1 cellular context compared by ENCODE assay signal in the genomic region with DNA sequence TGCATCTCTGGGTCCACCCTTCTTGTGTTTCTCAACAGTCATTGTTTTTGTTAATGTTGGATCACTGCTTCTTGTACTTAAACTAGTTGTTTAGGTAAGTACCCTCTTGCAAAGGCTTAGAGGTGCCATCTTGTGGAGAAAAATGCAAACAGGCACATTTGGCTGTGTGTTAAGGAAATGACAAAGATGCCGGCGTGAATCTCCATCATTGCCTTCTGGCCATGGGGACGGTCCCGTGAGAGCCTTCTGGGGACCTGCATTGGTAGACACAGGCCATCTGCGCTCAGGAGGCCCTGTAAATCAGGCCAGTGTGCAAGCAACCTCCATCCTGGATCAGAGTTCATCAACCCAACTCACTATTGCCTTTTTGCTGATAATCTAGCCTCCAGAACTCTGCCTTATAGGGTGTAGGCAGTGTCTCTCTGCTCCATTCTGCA.
A peak's percentile ranks its signal among the peaks of the same experiment; 100 is the strongest.
TF ChIP-seq lines count a peak whose summit lies in the region.

No MANE protein-coding gene starts in this region.

TF ChIP-seq in HepG2, 621 proteins besides CTCF, POLR2A, EP300 and RAD21 (continued from another document):
- no peak for TF ChIP-seq BRF2 (CRISPR knock-in tag; IDR thresholded peaks at IDR 0.05)
- no peak for TF ChIP-seq ZNF782 (CRISPR knock-in tag; IDR thresholded peaks at IDR 0.05; ENCODE audit: borderline replicate concordance)
- TF ChIP-seq MAFG (CRISPR knock-in tag; IDR thresholded peaks at IDR 0.05) = no peak
- TF ChIP-seq, protein P1, sequence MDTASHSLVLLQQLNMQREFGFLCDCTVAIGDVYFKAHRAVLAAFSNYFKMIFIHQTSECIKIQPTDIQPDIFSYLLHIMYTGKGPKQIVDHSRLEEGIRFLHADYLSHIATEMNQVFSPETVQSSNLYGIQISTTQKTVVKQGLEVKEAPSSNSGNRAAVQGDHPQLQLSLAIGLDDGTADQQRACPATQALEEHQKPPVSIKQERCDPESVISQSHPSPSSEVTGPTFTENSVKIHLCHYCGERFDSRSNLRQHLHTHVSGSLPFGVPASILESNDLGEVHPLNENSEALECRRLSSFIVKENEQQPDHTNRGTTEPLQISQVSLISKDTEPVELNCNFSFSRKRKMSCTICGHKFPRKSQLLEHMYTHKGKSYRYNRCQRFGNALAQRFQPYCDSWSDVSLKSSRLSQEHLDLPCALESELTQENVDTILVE (CRISPR knock-in tag; IDR thresholded peaks at IDR 0.05) = no peak
- TF ChIP-seq CEBPG (CRISPR knock-in tag; IDR thresholded peaks at IDR 0.05) = 0 out of 2 replicates have a peak, but pooled peaks have one; percentile 13
- no peak for TF ChIP-seq ZMYM4 (CRISPR knock-in tag; IDR thresholded peaks at IDR 0.05)
- TF ChIP-seq ZNF678 (CRISPR knock-in tag; IDR thresholded peaks at IDR 0.05) = no peak
- no peak for TF ChIP-seq REPIN1 (CRISPR knock-in tag; IDR thresholded peaks at IDR 0.05; ENCODE audit: borderline replicate concordance, low read depth)
- no peak for TF ChIP-seq HCFC1 (IDR thresholded peaks at IDR 0.05; ENCODE audit: low read depth, low read length)
- no peak for TF ChIP-seq ZNF672 (CRISPR knock-in tag; IDR thresholded peaks at IDR 0.05)
- TF ChIP-seq, protein P2, sequence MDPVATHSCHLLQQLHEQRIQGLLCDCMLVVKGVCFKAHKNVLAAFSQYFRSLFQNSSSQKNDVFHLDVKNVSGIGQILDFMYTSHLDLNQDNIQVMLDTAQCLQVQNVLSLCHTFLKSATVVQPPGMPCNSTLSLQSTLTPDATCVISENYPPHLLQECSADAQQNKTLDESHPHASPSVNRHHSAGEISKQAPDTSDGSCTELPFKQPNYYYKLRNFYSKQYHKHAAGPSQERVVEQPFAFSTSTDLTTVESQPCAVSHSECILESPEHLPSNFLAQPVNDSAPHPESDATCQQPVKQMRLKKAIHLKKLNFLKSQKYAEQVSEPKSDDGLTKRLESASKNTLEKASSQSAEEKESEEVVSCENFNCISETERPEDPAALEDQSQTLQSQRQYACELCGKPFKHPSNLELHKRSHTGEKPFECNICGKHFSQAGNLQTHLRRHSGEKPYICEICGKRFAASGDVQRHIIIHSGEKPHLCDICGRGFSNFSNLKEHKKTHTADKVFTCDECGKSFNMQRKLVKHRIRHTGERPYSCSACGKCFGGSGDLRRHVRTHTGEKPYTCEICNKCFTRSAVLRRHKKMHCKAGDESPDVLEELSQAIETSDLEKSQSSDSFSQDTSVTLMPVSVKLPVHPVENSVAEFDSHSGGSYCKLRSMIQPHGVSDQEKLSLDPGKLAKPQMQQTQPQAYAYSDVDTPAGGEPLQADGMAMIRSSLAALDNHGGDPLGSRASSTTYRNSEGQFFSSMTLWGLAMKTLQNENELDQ (CRISPR knock-in tag; IDR thresholded peaks at IDR 0.05; ENCODE audit: borderline replicate concordance) = no peak
- TF ChIP-seq CCAR2 (optimal IDR thresholded peaks at IDR 0.05; ENCODE audit: low read depth, low read length) = no peak
- no peak for TF ChIP-seq NCOA1 (CRISPR knock-in tag; IDR thresholded peaks at IDR 0.05)
- no peak for TF ChIP-seq MEIS2 (CRISPR knock-in tag; IDR thresholded peaks at IDR 0.05)
- no peak for TF ChIP-seq AGO1 (IDR thresholded peaks at IDR 0.05; ENCODE audit: low read depth, low read length, poor library complexity, severe bottlenecking)
- no peak for TF ChIP-seq SETDB1 (CRISPR knock-in tag; IDR thresholded peaks at IDR 0.05; ENCODE audit: borderline replicate concordance)
- peak; percentile 18; the same call in 1 of the 2 replicates for TF ChIP-seq HMG20A (CRISPR knock-in tag; IDR thresholded peaks at IDR 0.05; ENCODE audit: borderline replicate concordance)
- TF ChIP-seq SMARCE1 (IDR thresholded peaks at IDR 0.05; ENCODE audit: borderline replicate concordance) = no peak
- TF ChIP-seq THAP7 (CRISPR knock-in tag; IDR thresholded peaks at IDR 0.05) = no peak
- no peak for TF ChIP-seq ETV5 (CRISPR knock-in tag; IDR thresholded peaks at IDR 0.05; ENCODE audit: borderline replicate concordance)
- TF ChIP-seq RXRA (CRISPR knock-in tag; IDR thresholded peaks at IDR 0.05) = no peak
- TF ChIP-seq ZNF747 (CRISPR knock-in tag; IDR thresholded peaks at IDR 0.05; ENCODE audit: borderline replicate concordance) = no peak
